Comparison of ENCODE assay signal across 1 cellular context in the genomic region with DNA sequence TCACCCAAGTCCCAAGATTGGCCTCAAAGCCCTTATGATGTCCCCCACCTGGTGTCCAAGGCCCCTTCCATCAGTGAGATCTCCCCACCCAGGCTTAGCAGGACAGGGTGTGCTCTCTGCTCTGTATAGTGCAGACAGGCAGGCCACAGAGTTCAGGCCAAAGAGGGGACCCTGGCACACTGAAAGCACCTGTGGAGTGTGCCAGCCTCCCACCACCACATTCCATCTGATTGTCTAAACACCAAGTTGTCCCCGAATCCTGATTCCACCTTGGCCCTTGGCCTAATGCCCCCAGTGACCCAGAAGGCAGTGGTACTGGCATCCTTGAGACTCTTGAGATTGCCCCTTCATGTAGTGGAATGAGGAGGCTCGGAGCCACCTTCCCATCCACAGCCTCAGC.
TF ChIP-seq lines count a peak whose summit lies in the region.

No MANE protein-coding gene starts in this region.

TF ChIP-seq in IMR-90, 13 proteins besides CTCF, POLR2A, EP300 and RAD21:
- TF ChIP-seq RCOR1 (IDR thresholded peaks at IDR 0.05; ENCODE audit: insufficient replicate concordance, low read length) (no peak), MXI1 (IDR thresholded peaks at IDR 0.05; ENCODE audit: borderline replicate concordance, low read depth, low read length) (no peak), MAFK (IDR thresholded peaks at IDR 0.05; ENCODE audit: low read depth, low read length) (no peak), ELK1 (IDR thresholded peaks at IDR 0.05; ENCODE audit: borderline replicate concordance, low read depth, low read length) (no peak), MAZ (IDR thresholded peaks at IDR 0.05; ENCODE audit: borderline replicate concordance, low read depth, low read length) (no peak), RFX5 (IDR thresholded peaks at IDR 0.05; ENCODE audit: low read depth, low read length) (no peak), BHLHE40 (IDR thresholded peaks at IDR 0.05; ENCODE audit: low read depth, low read length) (no peak), FOS (IDR thresholded peaks at IDR 0.05; ENCODE audit: low read depth, low read length) (no peak), CHD1 (IDR thresholded peaks at IDR 0.05; ENCODE audit: low read depth, low read length) (no peak), NFE2L2 (IDR thresholded peaks at IDR 0.05; ENCODE audit: low read depth, low read length) (no peak), SMC3 (IDR thresholded peaks at IDR 0.05; ENCODE audit: low read depth, low read length) (no peak), CEBPB (IDR thresholded peaks at IDR 0.05; ENCODE audit: low read depth, low read length) (no peak)
- TF ChIP-seq, protein P1, sequence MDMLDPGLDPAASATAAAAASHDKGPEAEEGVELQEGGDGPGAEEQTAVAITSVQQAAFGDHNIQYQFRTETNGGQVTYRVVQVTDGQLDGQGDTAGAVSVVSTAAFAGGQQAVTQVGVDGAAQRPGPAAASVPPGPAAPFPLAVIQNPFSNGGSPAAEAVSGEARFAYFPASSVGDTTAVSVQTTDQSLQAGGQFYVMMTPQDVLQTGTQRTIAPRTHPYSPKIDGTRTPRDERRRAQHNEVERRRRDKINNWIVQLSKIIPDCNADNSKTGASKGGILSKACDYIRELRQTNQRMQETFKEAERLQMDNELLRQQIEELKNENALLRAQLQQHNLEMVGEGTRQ (IDR thresholded peaks at IDR 0.05; ENCODE audit: low read depth, low read length), result no peak
